ENCODE assay signal across 9 cellular contexts in genomic region chr1:38474738-38475623, GRCh38.
DNase-seq lines count a peak whose midpoint lies in the region; ATAC-seq, FAIRE-seq and TF ChIP-seq lines count a peak whose summit lies in the region.
"Had no signal": no experiment of that assay in that cellular context is flagged by ENCODE, and none has a peak within 500 bp of the region (broad histone marks: within the 10 kb centered on the region; RNA-seq: fewer than 3 reads in every experiment).

No MANE protein-coding gene starts in this region.

- TF ChIP-seq CTCF in pancreas (IDR thresholded peaks at IDR 0.05), result no peak

- no peaks in the 10 kb centered on the region for H3K36me3 Mint-ChIP-seq in T-cell

- H3K4me3 ChIP-seq in pancreas, result no peak overlapping the region

- FAIRE-seq in pancreas (lab: Jason Lieb, UNC), result no peak

- peak overlapping the region in 2 of 4 donors; percentile 23 for H3K27ac ChIP-seq in pancreas

- ATAC-seq in GM19025 (IDR thresholded peaks at IDR 0.05; ENCODE audit: low read depth, unreplicated experiment) (peak; percentile 81), HG02798 (IDR thresholded peaks at IDR 0.05; ENCODE audit: poor library complexity, unreplicated experiment) (peak; percentile 80), T-cell (replicated peaks in 1 of 4) (peak in 3 of 4 experiments; percentile 32 to 73 (median 64)), pancreas (peak in 3 of 4 donors; percentile 55 to 87 (median 60))

- H3K9me3 Mint-ChIP-seq in T-cell, result peaks cover 0 to 17% (median 8%) of the 10 kb centered on the region in 3 donors

- CTCF ChIA-PET in T-cell (lab: Charles Lee), result interaction anchor here (0.6 to 0.8 kb wide), 2 partner anchors 24 to 73 kb away, joined by 3 read pairs; no protein-coding TSS in a partner anchor

- no peaks in the 10 kb centered on the region for H3K27me3 ChIP-seq in pancreas

- POLR2A ChIA-PET in T-cell (lab: Charles Lee), result no interaction called here

- H3K27ac Mint-ChIP-seq in T-cell, result peak overlapping the region in 1 of 2 donors; percentile 67

- intact Hi-C loops in pancreas (cut with DNase I), result no loop called here

- DNase-seq in T-cell (peak in 1 of 34 experiments; percentile 1), pancreas (no peak), NCI-H146 treated with DMSO at 0.1 percent for 48 hours (lab: John Stamatoyannopoulos, UW; ENCODE audit: unreplicated experiment) (no peak), NCI-H748 treated with DMSO at 0.1 percent for 48 hours (lab: John Stamatoyannopoulos, UW) (no peak), superior temporal gyrus (ENCODE audit: extremely low spot score) (no peak)
- no peak for DNase-seq in activated CD8-positive, alpha-beta memory T cell treated with anti-CD3 and anti-CD28 coated beads, Interleukin-2, amount 50 U/mL, for 4 hours
- DNase-seq: NCI-H146 had no signal

- H3K36me3 ChIP-seq in pancreas, result no peaks in the 10 kb centered on the region

- no peaks in the 10 kb centered on the region for H3K4me1 ChIP-seq in pancreas

- H3K4me1 Mint-ChIP-seq in T-cell, result peaks cover 11 to 14% (median 13%) of the 10 kb centered on the region in 3 donors

- H3K9me3 ChIP-seq in pancreas, result no peaks in the 10 kb centered on the region

- WGBS in pancreas, 2 donors, result 35% methylated on average over 18 of the region's 18 CpGs

- H3K27me3 Mint-ChIP-seq in T-cell, result peaks cover 42 to 64% of the 10 kb centered on the region in 2 donors

- peak overlapping the region; percentile 38 to 67 (median 54) for H3K4me3 Mint-ChIP-seq in T-cell
